ENCODE assay signal across 13 cellular contexts in genomic region chr6:132122871-132123270, GRCh38.
A peak's percentile ranks its signal among the peaks of the same experiment; 100 is the strongest.
DNase-seq lines count a peak whose midpoint lies in the region; ATAC-seq and TF ChIP-seq lines count a peak whose summit lies in the region.
"Had no signal": no experiment of that assay in that cellular context is flagged by ENCODE, and none has a peak within 500 bp of the region (broad histone marks: within the 10 kb centered on the region; RNA-seq: fewer than 3 reads in every experiment).

No MANE protein-coding gene starts in this region.

- intact Hi-C loops in left ventricle myocardium superior (cut with micrococcal nuclease): no loop called here
- intact Hi-C loops in cardiac septum (cut with DNase I): no loop called here
- intact Hi-C loops in body of pancreas (cut with DNase I): no loop called here
- intact Hi-C loops in PC-3 (cut with micrococcal nuclease): no loop called here

- H3K27me3 ChIP-seq in body of pancreas (no peaks in the 10 kb centered on the region), layer of hippocampus (ENCODE audit: control insufficient read depth, insufficient read depth, low read length) (no peaks in the 10 kb centered on the region), PC-3 (ENCODE audit: low read length) (no peaks in the 10 kb centered on the region)

- DNase-seq in left ventricle myocardium superior (no peak), cardiac septum (ENCODE audit: low spot score) (no peak), body of pancreas (no peak), NCI-H524 (lab: John Stamatoyannopoulos, UW) (no peak), PC-3 (no peak), NCI-H1436 treated with DMSO at 0.1 percent for 48 hours (lab: John Stamatoyannopoulos, UW) (no peak)
- DNase-seq: activated T-cell treated with anti-CD3 and anti-CD28 coated beads, Interleukin-2, amount 50 U/mL, for 4 hours; GF-D8; NCI-H2227 treated with DMSO at 0.1 percent for 48 hours had no signal

- no peaks in the 10 kb centered on the region for H3K9me2 ChIP-seq in PC-3 (replicated peaks; ENCODE audit: low read length)

- CTCF ChIA-PET in PC-3 (lab: Charles Lee): no interaction called here

- POLR2A ChIA-PET in PC-3 (lab: Charles Lee; ENCODE audit: unreplicated experiment): no interaction called here

- no peak overlapping the region for H3K4me2 ChIP-seq in PC-3 (ENCODE audit: low read length)

- H4K20me1 ChIP-seq in PC-3 (ENCODE audit: low read length): no peaks in the 10 kb centered on the region

- TF ChIP-seq POLR2A in body of pancreas (IDR thresholded peaks at IDR 0.05): no peak

- TF ChIP-seq CTCF in body of pancreas (IDR thresholded peaks at IDR 0.05) (no peak), PC-3 (conservative IDR thresholded peaks at IDR 0.05; ENCODE audit: low read depth, low read length) (no peak)

- H3K79me2 ChIP-seq in PC-3 (ENCODE audit: low read length): no peaks in the 10 kb centered on the region

- H3K4me1 ChIP-seq in body of pancreas (no peaks in the 10 kb centered on the region), PC-3 (ENCODE audit: insufficient read depth, low read length) (no peaks in the 10 kb centered on the region)

- WGBS in body of pancreas, 2 donors: 43 to 45% methylated on average over 4 of the region's 4 CpGs

- no peak overlapping the region for H2AFZ ChIP-seq in PC-3 (ENCODE audit: low read length)

- H3K9me3 ChIP-seq in body of pancreas: no peaks in the 10 kb centered on the region
- no peaks in the 10 kb centered on the region for H3K9me3 ChIP-seq in PC-3 (ENCODE audit: low read length)

- no peaks in the 10 kb centered on the region for H3F3A ChIP-seq in PC-3 (ENCODE audit: low read length, unreplicated experiment)

- H3K9ac ChIP-seq in PC-3 (ENCODE audit: low read length): no peak overlapping the region

- no peak overlapping the region for H3K4me3 ChIP-seq in body of pancreas
- no peak overlapping the region for H3K4me3 ChIP-seq in PC-3 (ENCODE audit: low read length)
- H3K4me3 ChIP-seq: K562 had no signal

- H3K27ac ChIP-seq in body of pancreas: no peak overlapping the region
- H3K27ac ChIP-seq in layer of hippocampus (ENCODE audit: low read depth, low read length): peak overlapping the region; percentile 33
- no peak overlapping the region for H3K27ac ChIP-seq in PC-3 (ENCODE audit: low read length)

- H3K36me3 ChIP-seq in body of pancreas (replicated peaks in 1 of 2; ENCODE audit: insufficient read depth in 1 of 2, low read depth in 2 of 2) (no peaks in the 10 kb centered on the region), PC-3 (ENCODE audit: low read depth, low read length) (no peaks in the 10 kb centered on the region)

- no TSS peak for BruUV-seq in PC-3 (replicated peaks; lab: Mats Ljungman, UMichigan)

- peak; percentile 21 for ATAC-seq in left ventricle myocardium superior
- ATAC-seq in body of pancreas: peak; percentile 63
- ATAC-seq in PC-3: no peak
- no peak for ATAC-seq in HG02970 (IDR thresholded peaks at IDR 0.05; ENCODE audit: low FRiP score, unreplicated experiment)
- ATAC-seq: activated CD4-positive, CD25-positive, alpha-beta regulatory T cell treated with anti-CD3 and anti-CD28 coated beads, Interleukin-2, amount 50 U/mL, for 24 hours; activated T-cell treated with anti-CD3 and anti-CD28 coated beads, Interleukin-2, amount 50 U/mL, for 4 hours; K562 had no signal

Comparison
In these comparisons a context has a peak if more than half of its experiments do, and no peak if none do; other contexts are left out.
1. ATAC-seq: peak in left ventricle myocardium superior (single experiment) and body of pancreas (single experiment); none in PC-3 (single experiment) and HG02970 (single experiment).